16 cellular contexts compared by ENCODE assay signal in genomic region chr7:69436944-69437343, GRCh38.
"Had no signal": no experiment of that assay in that cellular context is flagged by ENCODE, and none has a peak within 500 bp of the region (broad histone marks: within the 10 kb centered on the region; RNA-seq: fewer than 3 reads in every experiment).

No MANE protein-coding gene starts in this region.

- H3K36me3 ChIP-seq: right lobe of liver, spleen had no signal

- DNase-seq: activated CD4-positive, alpha-beta T cell treated with anti-CD3 and anti-CD28 coated beads for 48 hours; activated CD8-positive, alpha-beta T cell treated with anti-CD3 and anti-CD28 coated beads for 36 hours; activated effector memory CD4-positive, alpha-beta T cell treated with anti-CD3 and anti-CD28 coated beads, Interleukin-2, amount 50 U/mL, for 16 hours; activated T-cell treated with anti-CD3 and anti-CD28 coated beads, Interleukin-2, amount 50 U/mL, for 4 hours; amygdala; hippocampal formation; kidney; left ventricle myocardium superior; right lobe of liver; spleen; stimulated activated naive CD8-positive, alpha-beta T cell treated with anti-CD3 and anti-CD28 coated beads, Interleukin-15, amount 100 ng/mL, for 72 hours; T-helper 1 cell had no signal

- H3K4me3 ChIP-seq: right lobe of liver, spleen had no signal

- H3K9me3 ChIP-seq: right lobe of liver had no signal

- H3K4me1 ChIP-seq: right lobe of liver, spleen had no signal

- ATAC-seq: activated CD8-positive, alpha-beta T cell treated with anti-CD3 and anti-CD28 coated beads for 36 hours; activated T-cell treated with anti-CD3 and anti-CD28 coated beads, Interleukin-2, amount 50 U/mL, for 4 hours; left ventricle myocardium superior; right lobe of liver; SK-N-SH treated with all-trans-retinoic acid at 6 μM for 48 hours; stimulated activated naive CD8-positive, alpha-beta T cell treated with anti-CD3 and anti-CD28 coated beads, Interleukin-15, amount 100 ng/mL, for 72 hours; WTC11 had no signal

- H3K27ac Mint-ChIP-seq: activated CD8-positive, alpha-beta T cell treated with anti-CD3 and anti-CD28 coated beads for 36 hours; activated naive CD8-positive, alpha-beta T cell; stimulated activated naive CD8-positive, alpha-beta T cell treated with anti-CD3 and anti-CD28 coated beads, Interleukin-15, amount 100 ng/mL, for 72 hours; WTC11 had no signal

- H3K4me1 Mint-ChIP-seq: neural crest cell; stimulated activated naive CD8-positive, alpha-beta T cell treated with anti-CD3 and anti-CD28 coated beads, Interleukin-15, amount 100 ng/mL, for 72 hours had no signal

- H3K4me3 Mint-ChIP-seq: activated CD8-positive, alpha-beta T cell treated with anti-CD3 and anti-CD28 coated beads for 36 hours; activated naive CD8-positive, alpha-beta T cell; activated T-cell treated with anti-CD3 and anti-CD28 coated beads, Interleukin-2, amount 50 U/mL, for 4 hours; neural crest cell; stimulated activated naive CD8-positive, alpha-beta T cell treated with anti-CD3 and anti-CD28 coated beads, Interleukin-15, amount 100 ng/mL, for 72 hours; WTC11 had no signal

- H3K36me3 Mint-ChIP-seq: activated naive CD8-positive, alpha-beta T cell; WTC11 had no signal

- H3K9me3 Mint-ChIP-seq: neural crest cell had no signal

- H3K27me3 ChIP-seq: right lobe of liver had no signal

- H3K27ac ChIP-seq: right lobe of liver, spleen had no signal
